17 cellular contexts compared by ENCODE assay signal in the genomic region with DNA sequence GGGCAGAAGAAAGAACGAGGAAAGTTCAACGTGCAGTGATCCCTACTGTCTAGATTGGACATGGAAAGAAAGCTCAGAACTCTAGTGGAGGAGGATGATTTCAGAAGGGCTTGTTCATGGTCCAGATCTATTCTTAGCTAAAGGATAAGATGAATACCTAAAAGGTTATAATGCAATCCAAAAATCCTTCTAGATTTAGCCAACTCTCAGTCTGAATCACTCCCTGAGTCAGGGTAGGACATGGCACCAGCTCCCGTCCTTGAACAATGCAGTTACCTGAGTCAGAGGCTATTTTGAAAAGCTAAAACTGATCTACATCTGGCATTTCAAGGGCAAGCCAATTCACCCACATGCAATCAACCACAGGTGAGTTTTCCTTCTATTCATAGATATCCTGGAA. TPM values are rescaled to one million over a fixed set of nuclear protein-coding genes. Genes with fewer than 3 reads are reported as not detected.
A peak's percentile ranks its signal among the peaks of the same experiment; 100 is the strongest.
DNase-seq lines count a peak whose midpoint lies in the region; ATAC-seq and TF ChIP-seq lines count a peak whose summit lies in the region.
"Had no signal": no experiment of that assay in that cellular context is flagged by ENCODE, and none has a peak within 500 bp of the region (broad histone marks: within the 10 kb centered on the region; RNA-seq: fewer than 3 reads in every experiment).

No MANE protein-coding gene starts in this region.

- H2AFZ ChIP-seq in PC-9 = no peak overlapping the region

- TF ChIP-seq CTCF in PC-9 (conservative IDR thresholded peaks at IDR 0.05) = no peak

- peak overlapping the region; percentile 34 for H3K4me2 ChIP-seq in PC-9

- H3K27me3 ChIP-seq in PC-9 (ENCODE audit: insufficient read depth, low read depth) = no peaks in the 10 kb centered on the region
- H3K27me3 ChIP-seq: BE2C, ovary had no signal

- H3F3A ChIP-seq in PC-9 (ENCODE audit: insufficient read depth, low read depth) = peaks cover 57% of the 10 kb centered on the region

- no peak overlapping the region for H3K27ac Mint-ChIP-seq in stimulated activated effector memory CD8-positive, alpha-beta T cell treated with anti-CD3 and anti-CD28 coated beads, Interleukin-12 subunit alpha, Interleukin-12 subunit beta, amount 100 ng/mL, for 72 hours
- H3K27ac Mint-ChIP-seq: activated naive CD4-positive, alpha-beta T cell treated with anti-CD3 and anti-CD28 coated beads, Interleukin-2, amount 50 U/mL, for 72 hours had no signal

- peaks cover 58% of the 10 kb centered on the region for H3K4me1 ChIP-seq in PC-9 (replicated peaks; ENCODE audit: insufficient read depth)
- H3K4me1 ChIP-seq: BE2C had no signal

- CTCF ChIA-PET in PC-9 (lab: Charles Lee) = no interaction called here

- no peaks in the 10 kb centered on the region for H3K36me3 Mint-ChIP-seq in stimulated activated effector memory CD8-positive, alpha-beta T cell treated with anti-CD3 and anti-CD28 coated beads, Interleukin-12 subunit alpha, Interleukin-12 subunit beta, amount 100 ng/mL, for 72 hours

- no peak overlapping the region for H3K4me3 ChIP-seq in PC-9
- H3K4me3 ChIP-seq: ovary, thoracic aorta had no signal

- no TSS peak for BruUV-seq in PC-9 (replicated peaks; lab: Mats Ljungman, UMichigan)

- H3K4me1 Mint-ChIP-seq in stimulated activated effector memory CD8-positive, alpha-beta T cell treated with anti-CD3 and anti-CD28 coated beads, Interleukin-12 subunit alpha, Interleukin-12 subunit beta, amount 100 ng/mL, for 72 hours = peaks cover 16% of the 10 kb centered on the region

- peaks cover 17% of the 10 kb centered on the region for H3K79me2 ChIP-seq in PC-9 (ENCODE audit: low read depth)

- intact Hi-C loops in PC-9 (cut with micrococcal nuclease; ENCODE audit: unreplicated experiment) = loop anchor here (10.0 kb wide), 1 partner anchor 383 kb away; no protein-coding TSS in a partner anchor

- no peaks in the 10 kb centered on the region for H3K9me3 Mint-ChIP-seq in stimulated activated effector memory CD8-positive, alpha-beta T cell treated with anti-CD3 and anti-CD28 coated beads, Interleukin-12 subunit alpha, Interleukin-12 subunit beta, amount 100 ng/mL, for 72 hours

- POLR2A ChIA-PET in PC-9 (lab: Charles Lee; ENCODE audit: unreplicated experiment) = interaction anchor here (0.6 kb wide), 2 partner anchors 137 to 384 kb away, joined by 7 to 10 read pairs; no protein-coding TSS in a partner anchor

- H3K9me3 ChIP-seq in PC-9 (ENCODE audit: insufficient read depth, low read depth) = no peaks in the 10 kb centered on the region
- H3K9me3 ChIP-seq: BE2C, ovary, thoracic aorta had no signal

- no peak for ATAC-seq in stimulated activated effector memory CD8-positive, alpha-beta T cell treated with anti-CD3 and anti-CD28 coated beads, Interleukin-12 subunit alpha, Interleukin-12 subunit beta, amount 100 ng/mL, for 72 hours
- ATAC-seq in GM21526 (IDR thresholded peaks at IDR 0.05; ENCODE audit: low FRiP score, unreplicated experiment) = no peak

- H3K4me3 Mint-ChIP-seq in stimulated activated effector memory CD8-positive, alpha-beta T cell treated with anti-CD3 and anti-CD28 coated beads, Interleukin-12 subunit alpha, Interleukin-12 subunit beta, amount 100 ng/mL, for 72 hours = no peak overlapping the region

- H3K9me2 ChIP-seq in PC-9 (ENCODE audit: insufficient read depth) = no peaks in the 10 kb centered on the region

- DNase-seq in ELR (ENCODE audit: low read depth) (peak; percentile 86), PC-9 (peak; percentile 25 to 74), epithelial cell of prostate (ENCODE audit: low read depth, low spot score) (peak; percentile 68), myocyte (ENCODE audit: low read depth) (peak; percentile 66), T-helper 2 cell (no peak)
- DNase-seq in stimulated activated CD8-positive, alpha-beta memory T cell treated with anti-CD3 and anti-CD28 coated beads, Interleukin-4, amount 100 ng/mL, for 48 hours = no peak
- DNase-seq in stimulated activated effector memory CD8-positive, alpha-beta T cell treated with anti-CD3 and anti-CD28 coated beads, Interleukin-12 subunit alpha, Interleukin-12 subunit beta, amount 100 ng/mL, for 72 hours (ENCODE audit: low spot score in 2 of 2) = no peak
- DNase-seq: activated CD8-positive, alpha-beta memory T cell treated with anti-CD3 and anti-CD28 coated beads, Interleukin-2, amount 50 U/mL, for 48 hours; BE2C; midbrain; NCI-H2107; NK-92 treated with Interleukin-12 subunit alpha and Interleukin-12 subunit beta, amount 100 ng/mL, for 24 hours; ovary; WERI-Rb-1 had no signal

- no peaks in the 10 kb centered on the region for H3K36me3 ChIP-seq in PC-9 (ENCODE audit: low read depth)
- H3K36me3 ChIP-seq: BE2C, ovary, thoracic aorta, WERI-Rb-1 had no signal

- no peaks in the 10 kb centered on the region for H4K20me1 ChIP-seq in PC-9 (ENCODE audit: insufficient read depth)

- H3K27ac ChIP-seq in PC-9 = peak overlapping the region; percentile 46
- H3K27ac ChIP-seq in epithelial cell of prostate = peak overlapping the region; percentile 42
- H3K27ac ChIP-seq: ovary, thoracic aorta, WERI-Rb-1 had no signal

RNA-seq across cellular contexts. Expression of gene HIVEP3, which starts 38.8 kb away (rescaled TPM):
- total RNA-seq in PC-9 (2021) = 8.1 and 11.0 TPM in 2 replicates
- total RNA-seq in myocyte = 1.8 and 2.0 TPM in 2 replicates
- 7.3 TPM for polyA plus RNA-seq in myocyte (2012)

Comparison
In these comparisons a context has a peak if more than half of its experiments do, and no peak if none do; other contexts are left out.
1. DNase-seq: peak in ELR (single experiment), PC-9 (2 of 2), epithelial cell of prostate (single experiment) and myocyte (single experiment); none in stimulated activated CD8-positive, alpha-beta memory T cell treated with anti-CD3 and anti-CD28 coated beads, Interleukin-4, amount 100 ng/mL, for 48 hours (single experiment), T-helper 2 cell (0 of 5) and stimulated activated effector memory CD8-positive, alpha-beta T cell treated with anti-CD3 and anti-CD28 coated beads, Interleukin-12 subunit alpha, Interleukin-12 subunit beta, amount 100 ng/mL, for 72 hours (0 of 2).